8 cellular contexts compared by ENCODE assay signal in the genomic region with DNA sequence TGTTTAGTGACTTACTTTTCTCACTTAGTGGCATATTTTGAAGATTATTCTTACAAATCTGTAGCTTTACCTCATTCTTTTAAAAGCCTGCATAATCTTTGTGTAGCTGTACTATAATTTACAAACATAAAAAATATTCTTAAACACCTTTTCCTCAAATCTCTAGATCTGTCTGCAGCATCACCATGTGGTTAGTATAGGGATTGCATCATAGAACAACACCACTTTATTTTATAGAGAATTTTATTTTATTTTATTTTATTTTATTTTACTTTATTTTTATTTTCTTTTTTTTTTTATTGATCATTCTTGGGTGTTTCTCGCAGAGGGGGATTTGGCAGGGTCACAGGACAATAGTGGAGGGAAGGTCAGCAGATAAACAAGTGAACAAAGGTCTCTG. TPM values are rescaled to one million over a fixed set of nuclear protein-coding genes. Genes with fewer than 3 reads are reported as not detected.
DNase-seq lines count a peak whose midpoint lies in the region; ATAC-seq and TF ChIP-seq lines count a peak whose summit lies in the region.
"Not testable (repeated sequence)": the region's sequence is repeated elsewhere in the genome, so short reads cannot be mapped to it uniquely, and the experiment has no call there.

No MANE protein-coding gene starts in this region.

- WGBS in body of pancreas, 2 donors, result 0% methylated on average over 1 of the region's 1 CpG
- WGBS in lung, 2 donors, result 5% methylated on average over 1 of the region's 1 CpG; no CpG with 5 or more reads in 1 of the 2 donors

- H3K27ac ChIP-seq in RWPE1; body of pancreas; lung (ENCODE audit: low read depth in 1 of 2, low read length in 1 of 2): not testable (repeated sequence)

- POLR2A ChIA-PET in RWPE1 (lab: Yijun Ruan, JAX; ENCODE audit: low non-redundant PET), result not testable (repeated sequence)

- TF ChIP-seq POLR2A in body of pancreas (IDR thresholded peaks at IDR 0.05), result not testable (repeated sequence)

- intact Hi-C loops in body of pancreas (cut with DNase I), result not testable (repeated sequence)

- not testable (repeated sequence) for H3K9me3 ChIP-seq in body of pancreas; lung (ENCODE audit: control insufficient read depth in 2 of 2, insufficient read depth in 1 of 2, low read length in 1 of 2)

- H3K4me1 ChIP-seq in body of pancreas; lung (ENCODE audit: control insufficient read depth in 2 of 2, insufficient read depth in 2 of 2, low read length in 2 of 2): not testable (repeated sequence)

- not testable (repeated sequence) for H3K36me3 ChIP-seq in body of pancreas (replicated peaks in 1 of 2; ENCODE audit: insufficient read depth in 1 of 2, low read depth in 2 of 2); lung (ENCODE audit: control insufficient read depth in 2 of 2, insufficient read depth in 2 of 2, low read length in 2 of 2)

- in situ Hi-C loops in GM13977 (cut with MboI; ENCODE audit: low pct_unique_long_range_greater_than_20kb, low sequenced_read_pairs, unreplicated experiment), result not testable (repeated sequence)

- ATAC-seq in body of pancreas; lung (ENCODE audit: insufficient read depth, low FRiP score): not testable (repeated sequence)

- not testable (repeated sequence) for H3K27me3 ChIP-seq in body of pancreas; lung (ENCODE audit: control insufficient read depth, insufficient read depth)

- CTCF ChIA-PET in RWPE1 (lab: Yijun Ruan, JAX), result interaction anchor here (0.6 to 0.8 kb wide), 5 partner anchors 27 to 98 kb away, joined by 3 to 9 read pairs (median 6); no protein-coding TSS in a partner anchor

- TF ChIP-seq CTCF in GM13977 (IDR thresholded peaks at IDR 0.05; ENCODE audit: extremely low read depth, insufficient read depth, missing control alignments) (peak; percentile 54), RWPE1 (conservative IDR thresholded peaks at IDR 0.05; ENCODE audit: low read depth) (peak; percentile 54), body of pancreas (IDR thresholded peaks at IDR 0.05) (peak; percentile 39 to 73 (median 57)), fibroblast of pulmonary artery (IDR thresholded peaks at IDR 0.05; ENCODE audit: low read length, missing control alignments) (peak; percentile 50), lung (IDR thresholded peaks at IDR 0.05; ENCODE audit: control extremely low read depth, extremely low read depth) (peak; percentile 23)

- DNase-seq in CD1c-positive myeloid dendritic cell (ENCODE audit: extremely low spot score), result peak; percentile 22
- DNase-seq in GM13977 (ENCODE audit: low spot score), result peak; percentile 28
- peak; percentile 1 for DNase-seq in NCI-H1694 (lab: John Stamatoyannopoulos, UW)
- peak; percentile 5 for DNase-seq in RWPE1 (ENCODE audit: low spot score)
- DNase-seq in body of pancreas; lung (ENCODE audit: low spot score): not testable (repeated sequence)
- DNase-seq in fibroblast of pulmonary artery (ENCODE audit: low read depth), result peak; percentile 57
- peak; percentile 13 for DNase-seq in stromal cell of bone marrow (ENCODE audit: low read depth)

- not testable (repeated sequence) for H3K4me3 ChIP-seq in body of pancreas; fibroblast of pulmonary artery (replicated peaks; ENCODE audit: low read depth, low read length); lung

RNA-seq across cellular contexts. Expression of a gene that starts 6.4 kb away (rescaled TPM):
- 10 to 100 TPM; 33.6 to 67.7 TPM for total RNA-seq in body of pancreas
- 100 to 1,000 TPM in 1 of 2 donors, 10 to 100 TPM in 1; 96.7 to 102 TPM for total RNA-seq in lung
- 100 to 1,000 TPM in 1 of 2 donors, 10 to 100 TPM in 1; 35.0 to 100 TPM for polyA plus RNA-seq in lung
